10 cellular contexts compared by ENCODE assay signal in genomic region chr2:48529189-48529588, GRCh38. TPM values are rescaled to one million over a fixed set of nuclear protein-coding genes. Genes with fewer than 3 reads are reported as not detected.
DNase-seq lines count a peak whose midpoint lies in the region; ATAC-seq and TF ChIP-seq lines count a peak whose summit lies in the region.
"Had no signal": no experiment of that assay in that cellular context is flagged by ENCODE, and none has a peak within 500 bp of the region (broad histone marks: within the 10 kb centered on the region; RNA-seq: fewer than 3 reads in every experiment).

No MANE protein-coding gene starts in this region.

- no peak overlapping the region for H3K27ac ChIP-seq in CD8-positive, alpha-beta T cell (ENCODE audit: low read depth, low read length)
- H3K27ac ChIP-seq in osteoblast (ENCODE audit: low read depth, low read length): no peak overlapping the region
- H3K27ac ChIP-seq: epithelial cell of prostate had no signal

- CTCF ChIA-PET in CD8-positive, alpha-beta T cell (lab: Charles Lee): no interaction called here

- intact Hi-C loops in CD8-positive, alpha-beta T cell (cut with DNase I, micrococcal nuclease): no loop called here

- peaks cover 17% of the 10 kb centered on the region for H3K4me1 Mint-ChIP-seq in CD8-positive, alpha-beta T cell (ENCODE audit: low read depth)
- peaks cover 3 to 9% (median 5%) of the 10 kb centered on the region in 3 donors for H3K4me1 Mint-ChIP-seq in IgD-negative memory B cell

- no peak for TF ChIP-seq CTCF in CD8-positive, alpha-beta T cell (IDR thresholded peaks at IDR 0.05)
- no peak for TF ChIP-seq CTCF in choroid plexus epithelial cell (conservative IDR thresholded peaks at IDR 0.05; ENCODE audit: low read depth, low read length)
- TF ChIP-seq CTCF in osteoblast (IDR thresholded peaks at IDR 0.05; ENCODE audit: extremely low read depth, low read depth, low read length): no peak

- H3K36me3 Mint-ChIP-seq in CD8-positive, alpha-beta T cell: peaks cover 12% of the 10 kb centered on the region
- peaks cover 8% of the 10 kb centered on the region for H3K36me3 Mint-ChIP-seq in IgD-negative memory B cell

- no peak overlapping the region for H2AFZ ChIP-seq in osteoblast (ENCODE audit: low read length)

- no peak overlapping the region for H3K4me3 ChIP-seq in CD8-positive, alpha-beta T cell (ENCODE audit: low read depth, low read length)
- H3K4me3 ChIP-seq in choroid plexus epithelial cell (ENCODE audit: low read depth, low read length): peak overlapping the region; percentile 33
- no peak overlapping the region for H3K4me3 ChIP-seq in osteoblast (ENCODE audit: insufficient read depth, low read length)

- DNase-seq in CD8-positive, alpha-beta T cell: no peak
- DNase-seq in choroid plexus epithelial cell (ENCODE audit: low read depth) (no peak), osteoblast (ENCODE audit: insufficient read length, low spot score, missing footprints) (peak; percentile 77), H4 (ENCODE audit: low spot score) (no peak)
- no peak for DNase-seq in activated CD4-positive, alpha-beta T cell treated with anti-CD3 and anti-CD28 coated beads for 4 hours

- H3K27ac Mint-ChIP-seq in CD8-positive, alpha-beta T cell: no peak overlapping the region
- no peak overlapping the region for H3K27ac Mint-ChIP-seq in IgD-negative memory B cell

- H3K9me3 Mint-ChIP-seq in CD8-positive, alpha-beta T cell: no peaks in the 10 kb centered on the region
- no peaks in the 10 kb centered on the region for H3K9me3 Mint-ChIP-seq in IgD-negative memory B cell

- no peak for ATAC-seq in CD8-positive, alpha-beta T cell
- ATAC-seq in HG03097 (IDR thresholded peaks at IDR 0.05; ENCODE audit: low FRiP score, unreplicated experiment) (no peak), GM19397 (IDR thresholded peaks at IDR 0.05; ENCODE audit: unreplicated experiment) (no peak)

- POLR2A ChIA-PET in CD8-positive, alpha-beta T cell (lab: Charles Lee): interaction anchor here (0.5 kb wide), 1 partner anchor 525 kb away, joined by 3 read pairs; no protein-coding TSS in a partner anchor

- no peaks in the 10 kb centered on the region for H3K27me3 Mint-ChIP-seq in CD8-positive, alpha-beta T cell (ENCODE audit: low read depth)
- no peaks in the 10 kb centered on the region for H3K27me3 Mint-ChIP-seq in IgD-negative memory B cell

- peaks cover 3% of the 10 kb centered on the region for H3K79me2 ChIP-seq in osteoblast (ENCODE audit: insufficient read depth, low read length)

- H3K27me3 ChIP-seq in CD8-positive, alpha-beta T cell (ENCODE audit: insufficient read depth, low read length): no peaks in the 10 kb centered on the region
- no peaks in the 10 kb centered on the region for H3K27me3 ChIP-seq in osteoblast (ENCODE audit: insufficient read depth, low read length)
- H3K27me3 ChIP-seq: testis had no signal

- H3K36me3 ChIP-seq in CD8-positive, alpha-beta T cell (ENCODE audit: insufficient read depth, low read length): no peaks in the 10 kb centered on the region
- no peaks in the 10 kb centered on the region for H3K36me3 ChIP-seq in osteoblast (ENCODE audit: insufficient read depth, low read length)

- peak overlapping the region; percentile 82 for H3K4me3 Mint-ChIP-seq in CD8-positive, alpha-beta T cell
- H3K4me3 Mint-ChIP-seq in IgD-negative memory B cell: peak overlapping the region; percentile 63 to 93 (median 78)

- no peak overlapping the region for H3K4me2 ChIP-seq in osteoblast (ENCODE audit: insufficient read depth, low read length)

- no peaks in the 10 kb centered on the region for H3K9me3 ChIP-seq in CD8-positive, alpha-beta T cell (ENCODE audit: low read length)
- H3K9me3 ChIP-seq in osteoblast (ENCODE audit: low read depth, low read length): no peaks in the 10 kb centered on the region
- H3K9me3 ChIP-seq: testis had no signal

- H3K4me1 ChIP-seq in CD8-positive, alpha-beta T cell (ENCODE audit: insufficient read depth, low read length): peaks cover 7% of the 10 kb centered on the region
- H3K4me1 ChIP-seq in osteoblast (ENCODE audit: insufficient read depth, low read length): peaks cover 20% of the 10 kb centered on the region
- H3K4me1 ChIP-seq: testis had no signal

- H4K20me1 ChIP-seq in osteoblast (ENCODE audit: insufficient read depth, low read length): no peaks in the 10 kb centered on the region

RNA-seq across cellular contexts. Expression of gene STON1, which starts 0.8 kb away (rescaled TPM):
- 1 to 10 TPM; 1.4 TPM for total RNA-seq in CD8-positive, alpha-beta T cell
- polyA plus RNA-seq in IgD-negative memory B cell: 0.06 TPM
- 15.6 and 15.9 TPM in 2 replicates for total RNA-seq in osteoblast
- total RNA-seq in H4 (2014; rRNA removed; shearing (Covaris generic)): 5.8 and 6.1 TPM in 2 replicates
